Comparison of ENCODE assay signal across 8 cellular contexts in the genomic region with DNA sequence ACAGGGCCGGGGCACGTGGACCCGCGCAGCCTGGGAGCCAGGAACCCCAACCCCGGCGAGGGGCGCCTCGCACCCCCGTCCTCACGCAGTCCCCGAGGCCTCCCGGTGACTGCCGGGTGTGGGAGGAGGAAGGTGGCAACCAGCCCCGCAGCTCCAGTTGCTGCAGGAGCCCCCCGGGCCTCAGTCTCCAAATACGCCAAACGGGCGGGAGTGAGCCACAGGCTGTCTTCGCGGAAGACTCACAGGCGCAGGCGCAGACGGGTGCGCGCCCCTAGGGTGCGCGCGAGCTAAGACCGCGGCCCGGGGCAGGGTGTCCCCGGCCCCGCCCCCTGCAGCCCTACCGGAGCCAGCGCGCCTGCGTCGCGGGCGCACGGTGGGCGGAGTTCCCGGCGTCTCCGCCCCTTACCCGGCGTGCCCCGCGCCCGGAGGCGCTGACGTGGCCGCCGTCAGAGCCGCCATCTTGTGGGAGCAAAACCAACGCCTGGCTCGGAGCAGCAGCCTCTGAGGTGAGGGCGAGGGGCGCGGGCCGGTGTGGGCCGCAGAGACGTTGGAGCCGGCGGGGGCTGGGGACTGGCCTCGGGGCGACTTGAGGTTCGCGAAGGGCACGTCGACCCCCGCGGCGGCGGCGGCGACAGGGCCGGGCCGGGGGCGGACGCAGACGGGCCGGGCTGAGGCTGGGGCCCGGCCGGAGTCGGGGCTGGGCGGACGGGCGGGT. TPM values are rescaled to one million over a fixed set of nuclear protein-coding genes. Genes with fewer than 3 reads are reported as not detected.
A peak's percentile ranks its signal among the peaks of the same experiment; 100 is the strongest.
DNase-seq lines count a peak whose midpoint lies in the region; FAIRE-seq and TF ChIP-seq lines count a peak whose summit lies in the region.

TSS of gene ARF1 (plus strand) at position 449 of the 715 bp plus-strand sequence. CDS start 14,407 bp downstream, outside the sequence.

- in situ Hi-C loops in SK-MEL-5 (cut with HindIII; ENCODE audit: low pct_unique_long_range_greater_than_20kb, low sequenced_read_pairs): no loop called here

- peak within 1 kb of the TSS; percentile 98 for H3K4me3 ChIP-seq in HFF-Myc (replicated peaks; ENCODE audit: low read depth, low read length)

- no peak for TF ChIP-seq CTCF in HFF-Myc (IDR thresholded peaks at IDR 0.05; ENCODE audit: low read depth, low read length, missing control alignments)

- no peak for FAIRE-seq in frontal cortex (lab: Jason Lieb, UNC)

- H3K27ac ChIP-seq in substantia nigra (ENCODE audit: low read depth, low read length, poor library complexity, severe bottlenecking): peak within 1 kb of the TSS; percentile 89

- DNase-seq in GM03348 (ENCODE audit: low spot score): peak; percentile 100
- DNase-seq in HFF-Myc (ENCODE audit: extremely low read depth, low read depth): peak; percentile 50
- DNase-seq in NAMALWA (ENCODE audit: low spot score): peak; percentile 95
- peak; percentile 89 for DNase-seq in SK-MEL-5 (ENCODE audit: low read depth, low spot score)
- peak; percentile 89 for DNase-seq in activated naive CD4-positive, alpha-beta T cell treated with Interleukin-2 at 50 U/mL for 16 hours
- DNase-seq in frontal cortex (ENCODE audit: low spot score in 2 of 2): peak; percentile 99
- peak; percentile 43 for DNase-seq in non-pigmented ciliary epithelial cell (ENCODE audit: low read depth)
- DNase-seq in substantia nigra (lab: John Stamatoyannopoulos, UW): peak; percentile 24 to 98 (median 85)

RNA-seq across cellular contexts. Expression of gene ARF1, which starts in this region (rescaled TPM):
- total RNA-seq in SK-MEL-5 (2014; rRNA removed; shearing (Covaris generic)): 101 and 106 TPM in 2 replicates
- 481 and 514 TPM in 2 replicates for polyA plus RNA-seq in SK-MEL-5 (2015; cell fraction: cytosol; rRNA removed)
- 113 and 122 TPM in 2 replicates for polyA plus RNA-seq in SK-MEL-5 (2015; cell fraction: nucleus; rRNA removed)
- total RNA-seq in frontal cortex: 107 TPM

Comparison
In these comparisons a context has a peak if more than half of its experiments do, and no peak if none do; other contexts are left out.
1. Peak in every context shown above with its lines: DNase-seq, H3K4me3 ChIP-seq and H3K27ac ChIP-seq.
2. DNase-seq: peak in every context shown above with its lines; median percentile 100 in GM03348; 99 in frontal cortex; 95 in NAMALWA; 89 in SK-MEL-5; 89 in activated naive CD4-positive, alpha-beta T cell treated with Interleukin-2 at 50 U/mL for 16 hours; 85 in substantia nigra; 50 in HFF-Myc; 43 in non-pigmented ciliary epithelial cell.